In genomic region chr4:152037435-152037834, GRCh38 we compare ENCODE assay signal across 28 cellular contexts.
DNase-seq lines count a peak whose midpoint lies in the region; ATAC-seq, FAIRE-seq and TF ChIP-seq lines count a peak whose summit lies in the region.
"Had no signal": no experiment of that assay in that cellular context is flagged by ENCODE, and none has a peak within 500 bp of the region (broad histone marks: within the 10 kb centered on the region; RNA-seq: fewer than 3 reads in every experiment).

No MANE protein-coding gene starts in this region.

- no peaks in the 10 kb centered on the region for H3K79me2 ChIP-seq in K562 (ENCODE audit: control insufficient read depth, insufficient read depth, low read length)

- H3K9me1 ChIP-seq in K562 (ENCODE audit: control insufficient read depth, insufficient read depth, low read length): no peaks in the 10 kb centered on the region

- no peak for DNase-seq in left ventricle myocardium inferior
- no peak for DNase-seq in Right ventricle myocardium superior
- no peak for DNase-seq in HFFc6
- DNase-seq in K562 (ENCODE audit: extremely low read depth in 1 of 4, low spot score in 3 of 4): no peak
- DNase-seq in stimulated activated CD4-positive, alpha-beta T cell treated with anti-CD3 and anti-CD28 coated beads, Interleukin-2, amount 100 ng/mL, for 48 hours: no peak
- no peak for DNase-seq in NOMO-1 treated with DMSO at 0.1 percent for 48 hours (lab: John Stamatoyannopoulos, UW; ENCODE audit: unreplicated experiment)
- DNase-seq: C1 segment of cervical spinal cord; CD4-positive, alpha-beta memory T cell; COR-L47; DMS53; EL; GDM1; Karpas-422; NCI-H1092 treated with DMSO at 0.1 percent for 48 hours; NCI-H1436; NCI-H187; NCI-H2081 treated with DMSO at 0.1 percent for 48 hours; NCI-H2171; NCI-H510A; NCI-H69; Peyer's patch; SJCRH30 had no signal

- no peak for TF ChIP-seq POLR2A in K562 (conservative IDR thresholded peaks at IDR 0.05)

- in situ Hi-C loops in K562 (cut with MboI): no loop called here

- no peaks in the 10 kb centered on the region for H4K20me1 ChIP-seq in K562 (replicated peaks; ENCODE audit: control insufficient read depth, insufficient read depth, low read length)

- WGBS in K562 (ENCODE audit: insufficient coverage, low coverage, missing lambda C conversion rate): 0% methylated on average over 1 of the region's 1 CpG

- no peak overlapping the region for H2AFZ ChIP-seq in K562 (ENCODE audit: low read depth, low read length)

- TF ChIP-seq EP300 in K562 (IDR thresholded peaks at IDR 0.05; ENCODE audit: low read length): no peak

- TF ChIP-seq CTCF in left ventricle myocardium inferior (IDR thresholded peaks at IDR 0.05; ENCODE audit: borderline replicate concordance): no peak
- no peak for TF ChIP-seq CTCF in HFFc6 (IDR thresholded peaks at IDR 0.05)
- TF ChIP-seq CTCF in K562 (IDR thresholded peaks at IDR 0.05 in 2 of 3, conservative IDR thresholded peaks at IDR 0.05 in 1 of 3; ENCODE audit: insufficient read depth in 2 of 3, low read depth in 1 of 3, low read length in 3 of 3): no peak

- intact Hi-C loops in left ventricle myocardium inferior (cut with micrococcal nuclease): no loop called here
- intact Hi-C loops in Right ventricle myocardium superior (cut with DNase I): loop anchor here (10.0 kb wide), 1 partner anchor 347 kb away; no protein-coding TSS in a partner anchor
- intact Hi-C loops in K562 (cut with micrococcal nuclease): no loop called here

- H3K27ac Mint-ChIP-seq in HFFc6: peak overlapping the region; percentile 79

- no TSS peak for BruUV-seq in K562 (replicated peaks; lab: Mats Ljungman, UMichigan)

- H3K27ac ChIP-seq in left ventricle myocardium inferior (replicated peaks): peak overlapping the region; percentile 85
- no peak overlapping the region for H3K27ac ChIP-seq in K562 (ENCODE audit: extremely low read depth, low read depth, low read length)
- peak overlapping the region; percentile 55 for H3K27ac ChIP-seq in stomach smooth muscle (ENCODE audit: low read length)
- H3K27ac ChIP-seq: SJCRH30 had no signal

- CTCF ChIA-PET in K562 (lab: Yijun Ruan, JAX; ENCODE audit: low intra/inter-chr PET ratio): no interaction called here

- H3K9me3 ChIP-seq in left ventricle myocardium inferior (replicated peaks): no peaks in the 10 kb centered on the region
- H3K9me3 ChIP-seq in K562 (replicated peaks; ENCODE audit: control insufficient read depth, insufficient read depth, low read depth, low read length): no peaks in the 10 kb centered on the region
- H3K9me3 ChIP-seq in stomach smooth muscle (ENCODE audit: control insufficient read depth in 2 of 2, low read length in 2 of 2): no peaks in the 10 kb centered on the region
- H3K9me3 ChIP-seq: Peyer's patch, SJCRH30 had no signal

- ATAC-seq in Right ventricle myocardium superior (ENCODE audit: poor library complexity) (no peak), K562 (no peak), GM18502 (IDR thresholded peaks at IDR 0.05; ENCODE audit: poor library complexity, unreplicated experiment) (no peak)
- ATAC-seq: GM12878, HCT116, SK-N-SH treated with all-trans-retinoic acid at 6 μM for 48 hours had no signal

- H3K4me1 ChIP-seq in left ventricle myocardium inferior (peaks cover 32% of the 10 kb centered on the region), K562 (replicated peaks in 1 of 2; ENCODE audit: control insufficient read depth in 2 of 2, insufficient read depth in 2 of 2, low read length in 2 of 2) (no peaks in the 10 kb centered on the region), stomach smooth muscle (ENCODE audit: control insufficient read depth, insufficient read depth, low read length) (peaks cover 11% of the 10 kb centered on the region)
- H3K4me1 ChIP-seq: Peyer's patch, SJCRH30 had no signal

- H3K9ac ChIP-seq in K562 (ENCODE audit: insufficient read depth in 1 of 2, low read depth in 2 of 2, low read length in 2 of 2) (no peak overlapping the region), stomach smooth muscle (ENCODE audit: low read length in 2 of 2) (no peak overlapping the region)

- H3K4me1 Mint-ChIP-seq in HFFc6 (ENCODE audit: low read depth): peaks cover 57% of the 10 kb centered on the region
- H3K4me1 Mint-ChIP-seq: CD4-positive, alpha-beta memory T cell had no signal

- H3K36me3 ChIP-seq in left ventricle myocardium inferior (no peaks in the 10 kb centered on the region), K562 (ENCODE audit: control insufficient read depth, insufficient read depth, low read length) (no peaks in the 10 kb centered on the region), stomach smooth muscle (ENCODE audit: control insufficient read depth in 2 of 2, insufficient read depth in 2 of 2, low read length in 2 of 2) (no peaks in the 10 kb centered on the region)
- H3K36me3 ChIP-seq: Peyer's patch, SJCRH30 had no signal

- FAIRE-seq in K562 (lab: Jason Lieb, UNC): no peak
- FAIRE-seq: A204.1, GM12878 had no signal

- no peak overlapping the region for H3K4me2 ChIP-seq in K562 (ENCODE audit: insufficient read depth, low read length)

- peaks cover under 1% of the 10 kb centered on the region; the same call in 1 of the 2 replicates for H3K36me3 Mint-ChIP-seq in HFFc6 (ENCODE audit: low read depth)
- H3K36me3 Mint-ChIP-seq: CD4-positive, alpha-beta memory T cell had no signal

- H3K9me3 Mint-ChIP-seq in HFFc6: no peaks in the 10 kb centered on the region; the same call in 1 of the 2 replicates

- no peak overlapping the region for H3K4me3 ChIP-seq in left ventricle myocardium inferior
- H3K4me3 ChIP-seq in K562: no peak overlapping the region
- H3K4me3 ChIP-seq in stomach smooth muscle (ENCODE audit: low read length in 2 of 2): no peak overlapping the region
- H3K4me3 ChIP-seq: GM12878, Peyer's patch, SJCRH30 had no signal

- TF ChIP-seq RAD21 in K562 (CRISPR knock-in tag; conservative IDR thresholded peaks at IDR 0.05 in 1 of 2, IDR thresholded peaks at IDR 0.05 in 1 of 2): no peak

- H3K27me3 ChIP-seq in left ventricle myocardium inferior (ENCODE audit: low read depth) (no peaks in the 10 kb centered on the region), K562 (ENCODE audit: control insufficient read depth in 2 of 2, insufficient read depth in 2 of 2, low read length in 2 of 2) (no peaks in the 10 kb centered on the region; a peak in 1 of 5 replicates), stomach smooth muscle (ENCODE audit: control insufficient read depth in 1 of 2, insufficient read depth in 2 of 2, low read length in 2 of 2) (no peaks in the 10 kb centered on the region)
- H3K27me3 ChIP-seq: Peyer's patch, SJCRH30 had no signal

- peaks cover 2% of the 10 kb centered on the region; the same call in 1 of the 2 replicates for H3K27me3 Mint-ChIP-seq in HFFc6 (ENCODE audit: insufficient read depth)
- H3K27me3 Mint-ChIP-seq: CD4-positive, alpha-beta memory T cell had no signal

- no peak overlapping the region for H3K4me3 Mint-ChIP-seq in HFFc6
- H3K4me3 Mint-ChIP-seq: CD4-positive, alpha-beta memory T cell had no signal

- POLR2A ChIA-PET in K562 (lab: Yijun Ruan, JAX): no interaction called here

TF ChIP-seq in K562, 482 proteins besides CTCF, POLR2A, EP300 and RAD21 (continues in another document):
- TF ChIP-seq PTRF (tag; IDR thresholded peaks at IDR 0.05) (no peak), BRD9 (IDR thresholded peaks at IDR 0.05; ENCODE audit: low read depth, partially characterized antibody) (no peak), KDM4B (IDR thresholded peaks at IDR 0.05; ENCODE audit: borderline replicate concordance in 2 of 2, low read depth in 1 of 2) (no peak), ZKSCAN3 (CRISPR knock-in tag; IDR thresholded peaks at IDR 0.05) (no peak), ARID4B (CRISPR knock-in tag; IDR thresholded peaks at IDR 0.05) (no peak), MAFF (IDR thresholded peaks at IDR 0.05; ENCODE audit: low read length) (peak; percentile 60), C11orf30 (IDR thresholded peaks at IDR 0.05; ENCODE audit: low read depth) (peak; percentile 69), ZNF316 (IDR thresholded peaks at IDR 0.05) (peak; percentile 82), MAFG (tag; conservative IDR thresholded peaks at IDR 0.05) (peak; percentile 74)
